Comparison of ENCODE assay signal across 8 cellular contexts in the genomic region with DNA sequence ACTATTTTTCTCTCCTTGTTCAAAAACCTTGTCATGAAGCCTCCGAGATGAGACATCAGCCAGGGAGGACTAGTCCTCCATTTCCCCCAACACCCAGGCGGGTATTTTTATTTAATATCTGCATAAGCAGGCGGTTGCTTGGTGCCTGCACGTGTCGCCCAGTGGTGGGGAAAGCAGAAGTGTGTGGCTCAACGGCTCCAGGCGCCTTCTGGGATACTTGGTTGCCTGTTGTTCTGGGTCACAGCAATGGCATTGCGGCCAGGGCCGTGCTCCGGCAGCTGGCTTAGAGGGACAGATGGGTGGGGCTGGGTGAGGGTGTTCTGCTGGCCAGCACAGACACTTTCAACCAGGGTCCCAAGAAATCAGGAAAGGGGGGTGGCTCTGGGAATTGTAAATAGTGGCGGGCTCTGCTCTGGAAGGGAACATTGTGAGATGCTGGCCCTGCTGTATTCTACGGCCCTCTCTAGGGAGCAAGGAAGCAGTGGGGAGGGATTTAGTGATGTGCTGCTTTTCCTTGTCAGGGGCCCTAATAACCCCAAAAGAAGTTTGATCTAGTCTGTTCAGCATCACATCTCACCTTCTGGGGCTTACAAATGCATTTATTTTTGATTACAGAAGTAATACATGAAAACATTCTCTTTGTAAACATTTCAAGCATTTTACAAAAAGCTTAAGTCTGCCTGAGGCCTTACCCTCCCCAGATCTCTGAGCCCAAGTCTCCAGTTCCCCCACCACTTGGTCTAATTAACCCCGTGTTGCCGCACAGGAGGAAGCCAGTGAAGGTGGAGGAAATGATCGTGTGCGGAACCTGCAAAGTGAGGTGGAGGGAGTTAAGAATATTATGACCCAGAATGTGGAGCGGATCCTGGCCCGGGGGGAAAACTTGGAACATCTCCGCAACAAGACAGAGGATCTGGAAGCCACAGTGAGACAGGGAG. TPM values are rescaled to one million over a fixed set of nuclear protein-coding genes. Genes with fewer than 3 reads are reported as not detected.
DNase-seq lines count a peak whose midpoint lies in the region; ATAC-seq, FAIRE-seq and TF ChIP-seq lines count a peak whose summit lies in the region.

No MANE protein-coding gene starts in this region.

- peaks cover 6% of the 10 kb centered on the region for H3K79me2 ChIP-seq in trophoblast cell (ENCODE audit: control insufficient read depth, insufficient read depth, low read length, poor library complexity)

- FAIRE-seq in frontal cortex (lab: Jason Lieb, UNC), result no peak

- TF ChIP-seq CTCF in glutamatergic neuron (IDR thresholded peaks at IDR 0.05; ENCODE audit: partially characterized antibody, unreplicated experiment), result no peak

- H4K12ac ChIP-seq in trophoblast cell (ENCODE audit: low read depth, low read length), result no peak overlapping the region

- H3K23ac ChIP-seq in trophoblast cell (ENCODE audit: low read length), result no peak overlapping the region

- peak overlapping the region; percentile 12 for H3K18ac ChIP-seq in trophoblast cell (ENCODE audit: low read length)

- H3K4me3 ChIP-seq in trophoblast cell (ENCODE audit: low read depth, low read length), result no peak overlapping the region

- no CpG with 5 or more reads among the region's 19 CpGs for WGBS in trophoblast cell (ENCODE audit: extremely low coverage, insufficient coverage, insufficient read length)

- peak overlapping the region; percentile 64 for H3K27ac Mint-ChIP-seq in glutamatergic neuron (ENCODE audit: unreplicated experiment)

- H3K9ac ChIP-seq in trophoblast cell (ENCODE audit: low read length), result peak overlapping the region; percentile 60

- ATAC-seq in GM18870 (IDR thresholded peaks at IDR 0.05; ENCODE audit: unreplicated experiment) (peak; percentile 17), HG03095 (IDR thresholded peaks at IDR 0.05; ENCODE audit: unreplicated experiment) (peak; percentile 33)

- H2BK120ac ChIP-seq in trophoblast cell (ENCODE audit: insufficient read depth, low read length, poor library complexity), result no peak overlapping the region

- peaks cover 4% of the 10 kb centered on the region for H3K79me1 ChIP-seq in trophoblast cell (ENCODE audit: low read length)

- H3K9me3 ChIP-seq in trophoblast cell (ENCODE audit: insufficient read depth, low read depth, low read length), result no peaks in the 10 kb centered on the region

- H3K14ac ChIP-seq in trophoblast cell (ENCODE audit: low read length), result peak overlapping the region; percentile 57

- H2BK12ac ChIP-seq in trophoblast cell (ENCODE audit: low read length), result peak overlapping the region; percentile 16

- no peaks in the 10 kb centered on the region for H3K36me3 Mint-ChIP-seq in glutamatergic neuron (ENCODE audit: unreplicated experiment)

- H3K4me1 ChIP-seq in trophoblast cell (ENCODE audit: control insufficient read depth in 1 of 2, insufficient read depth in 2 of 2, low read length in 2 of 2), result peaks cover 24 to 25% of the 10 kb centered on the region in 2 experiments

- peak; percentile 67 for DNase-seq in UCSD-AML1 (lab: John Stamatoyannopoulos, UW; ENCODE audit: unreplicated experiment)
- DNase-seq in glutamatergic neuron, result peak; percentile 52
- peak; percentile 51 to 57 for DNase-seq in trophoblast cell
- DNase-seq in superior temporal gyrus (ENCODE audit: extremely low spot score), result no peak
- DNase-seq in hippocampal formation (lab: John Stamatoyannopoulos, UW), result no peak
- no peak for DNase-seq in frontal cortex (ENCODE audit: low spot score in 2 of 2)

- peak overlapping the region; percentile 25 for H4K91ac ChIP-seq in trophoblast cell (ENCODE audit: low read depth, low read length)

- H2AK5ac ChIP-seq in trophoblast cell (ENCODE audit: low read length), result no peak overlapping the region

- peak overlapping the region; percentile 82 for H3K4me2 ChIP-seq in trophoblast cell (ENCODE audit: low read length)

- H3K4me3 Mint-ChIP-seq in glutamatergic neuron (ENCODE audit: unreplicated experiment), result no peak overlapping the region

- peaks cover 8 to 10% of the 10 kb centered on the region in 2 experiments for H3K36me3 ChIP-seq in trophoblast cell (ENCODE audit: control insufficient read depth in 1 of 2, insufficient read depth in 2 of 2, low read length in 2 of 2)

- H3K27me3 Mint-ChIP-seq in glutamatergic neuron (ENCODE audit: unreplicated experiment), result peaks cover 5% of the 10 kb centered on the region

- peak overlapping the region; percentile 29 for H3K4ac ChIP-seq in trophoblast cell (ENCODE audit: low read depth, low read length)

- no peaks in the 10 kb centered on the region for H3K27me3 ChIP-seq in trophoblast cell (ENCODE audit: insufficient read depth, low read length)

- H3K27ac ChIP-seq in trophoblast cell (ENCODE audit: low read depth, low read length), result peak overlapping the region; percentile 68

- peaks cover 10% of the 10 kb centered on the region for H3K4me1 Mint-ChIP-seq in glutamatergic neuron (ENCODE audit: low read depth, unreplicated experiment)

- no peak overlapping the region for H4K8ac ChIP-seq in trophoblast cell (ENCODE audit: low read depth, low read length)

- H2AFZ ChIP-seq in trophoblast cell (ENCODE audit: insufficient read depth, low read length, poor library complexity), result peak overlapping the region; percentile 17

- peaks cover 2% of the 10 kb centered on the region for H3K9me3 Mint-ChIP-seq in glutamatergic neuron (ENCODE audit: unreplicated experiment)

- peak overlapping the region; percentile 14 for H2BK5ac ChIP-seq in trophoblast cell (ENCODE audit: low read depth, low read length, poor library complexity)

RNA-seq across cellular contexts. Expression of gene VAMP8, which starts 1.1 kb away (rescaled TPM):
- 0.78 TPM for total RNA-seq in glutamatergic neuron (ENCODE audit: unreplicated experiment)
- 104 and 109 TPM in 2 replicates for polyA plus RNA-seq in trophoblast cell (2013)
- total RNA-seq in frontal cortex, result 0.82 TPM

RNA-seq across cellular contexts. Expression of gene VAMP5, which starts 5.7 kb away (rescaled TPM):
- total RNA-seq in glutamatergic neuron (ENCODE audit: unreplicated experiment) (1.4 TPM), frontal cortex (3.3 TPM)
- 9.0 and 9.3 TPM in 2 replicates for polyA plus RNA-seq in trophoblast cell (2013)

RNA-seq across cellular contexts. Expression of gene RNF181, which starts 17.0 kb away (rescaled TPM):
- total RNA-seq in glutamatergic neuron (ENCODE audit: unreplicated experiment) (75.1 TPM), frontal cortex (51.8 TPM)
- polyA plus RNA-seq in trophoblast cell (2013), result 201 and 212 TPM in 2 replicates

RNA-seq across cellular contexts. Expression of gene GGCX, which starts 17.2 kb away (rescaled TPM):
- total RNA-seq in glutamatergic neuron (ENCODE audit: unreplicated experiment), result 49.6 TPM
- polyA plus RNA-seq in trophoblast cell (2013), result 34.3 and 35.8 TPM in 2 replicates
- 22.4 TPM for total RNA-seq in frontal cortex

RNA-seq across cellular contexts. Expression of gene TMEM150A, which starts 24.0 kb away (rescaled TPM):
- 18.1 TPM for total RNA-seq in glutamatergic neuron (ENCODE audit: unreplicated experiment)
- 10.1 and 10.9 TPM in 2 replicates for polyA plus RNA-seq in trophoblast cell (2013)
- 3.7 TPM for total RNA-seq in frontal cortex

Comparison
In these comparisons a context has a peak if more than half of its experiments do, and no peak if none do; other contexts are left out.
1. DNase-seq: peak in UCSD-AML1 (single experiment), glutamatergic neuron (single experiment) and trophoblast cell (2 of 2); none in superior temporal gyrus (single experiment), hippocampal formation (0 of 2) and frontal cortex (0 of 2).